ENCODE assay signal across 8 cellular contexts in the genomic region with DNA sequence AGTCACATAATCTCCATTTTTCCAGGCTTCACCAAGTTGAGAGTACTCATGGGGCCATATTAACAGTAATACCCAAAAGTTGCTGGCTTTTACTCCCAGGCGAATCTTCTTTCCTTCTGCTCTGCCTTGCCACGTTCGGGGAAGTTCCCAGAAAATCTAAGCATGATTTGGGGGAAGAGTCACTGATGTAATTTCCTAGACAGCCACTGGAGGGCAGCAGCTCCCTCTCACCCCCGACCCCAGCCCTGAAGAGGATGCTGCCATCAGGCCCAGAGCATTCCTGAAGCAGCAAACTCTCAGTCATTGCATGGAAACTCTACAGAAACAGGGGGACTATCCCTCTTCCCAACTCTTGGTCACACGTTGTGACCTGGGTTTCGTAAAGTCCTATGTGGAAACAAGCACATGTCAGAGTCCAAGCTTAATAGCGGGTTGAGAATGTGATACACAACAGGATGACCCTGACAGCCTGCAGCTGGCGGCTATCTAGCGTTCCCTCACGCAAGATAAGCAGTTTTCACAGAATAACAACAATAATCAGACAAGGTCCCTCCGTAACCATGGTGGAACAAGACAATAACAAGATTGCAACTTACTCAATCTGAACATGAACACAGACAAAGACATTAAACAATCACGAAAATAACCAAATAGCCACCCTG. TPM values are rescaled to one million over a fixed set of nuclear protein-coding genes. Genes with fewer than 3 reads are reported as not detected.
DNase-seq lines count a peak whose midpoint lies in the region; ATAC-seq and TF ChIP-seq lines count a peak whose summit lies in the region.

No MANE protein-coding gene starts in this region.

- H3K4me1 Mint-ChIP-seq in CD4-positive, alpha-beta memory T cell, result peaks cover 0 to 6% (median 1%) of the 10 kb centered on the region in 4 donors
- peaks cover 7% of the 10 kb centered on the region for H3K4me1 Mint-ChIP-seq in activated T-cell treated with anti-CD3 and anti-CD28 coated beads, Interleukin-2, amount 50 U/mL, for 72 hours (ENCODE audit: low read depth)

- H3K27me3 ChIP-seq in CD4-positive, alpha-beta memory T cell (ENCODE audit: insufficient read depth, low read length), result no peaks in the 10 kb centered on the region
- H3K27me3 ChIP-seq in HL-60 (ENCODE audit: insufficient read depth, poor library complexity, severe bottlenecking) (no peaks in the 10 kb centered on the region), neutrophil (no peaks in the 10 kb centered on the region), thoracic aorta (replicated peaks; ENCODE audit: insufficient read depth) (no peaks in the 10 kb centered on the region)

- no peaks in the 10 kb centered on the region for H3K36me3 Mint-ChIP-seq in CD4-positive, alpha-beta memory T cell
- no peaks in the 10 kb centered on the region for H3K36me3 Mint-ChIP-seq in activated T-cell treated with anti-CD3 and anti-CD28 coated beads, Interleukin-2, amount 50 U/mL, for 72 hours (ENCODE audit: insufficient read depth in 2 of 2)

- CTCF ChIA-PET in CD4-positive, alpha-beta memory T cell (lab: Charles Lee; ENCODE audit: partially characterized antibody), result interaction anchor here (0.5 to 2.0 kb wide), 15 partner anchors 8 to 273 kb away, joined by 3 to 9 read pairs (median 3); no protein-coding TSS in a partner anchor

- peaks cover 8 to 14% of the 10 kb centered on the region in 2 donors for H3K27me3 Mint-ChIP-seq in CD4-positive, alpha-beta memory T cell
- peaks cover 19% of the 10 kb centered on the region for H3K27me3 Mint-ChIP-seq in activated T-cell treated with anti-CD3 and anti-CD28 coated beads, Interleukin-2, amount 50 U/mL, for 72 hours (ENCODE audit: low read depth)

- POLR2A ChIA-PET in CD4-positive, alpha-beta memory T cell (lab: Charles Lee; ENCODE audit: partially characterized antibody), result no interaction called here

- H3K27ac Mint-ChIP-seq in CD4-positive, alpha-beta memory T cell, result no peak overlapping the region
- H3K27ac Mint-ChIP-seq in activated T-cell treated with anti-CD3 and anti-CD28 coated beads, Interleukin-2, amount 50 U/mL, for 72 hours, result no peak overlapping the region

- ATAC-seq in activated T-cell treated with anti-CD3 and anti-CD28 coated beads, Interleukin-2, amount 50 U/mL, for 72 hours (replicated peaks in 1 of 2), result peak; percentile 55 to 62
- no peak for ATAC-seq in thoracic aorta (ENCODE audit: insufficient number of reproducible peaks, low FRiP score, low read depth)

- DNase-seq in CD4-positive, alpha-beta memory T cell, result peak; percentile 40 to 51 (median 46)
- DNase-seq in HL-60 (ENCODE audit: low read depth in 1 of 2, low spot score in 1 of 2) (peak; percentile 20 to 53), RKO (ENCODE audit: low spot score) (peak; percentile 65), fibroblast of peridontal ligament (ENCODE audit: extremely low read depth) (peak; percentile 69), thoracic aorta (ENCODE audit: low spot score) (no peak), posterior vena cava (ENCODE audit: low spot score) (no peak)
- peak; percentile 57 to 67 for DNase-seq in activated T-cell treated with anti-CD3 and anti-CD28 coated beads, Interleukin-2, amount 50 U/mL, for 72 hours

- H3K4me3 ChIP-seq in CD4-positive, alpha-beta memory T cell (ENCODE audit: low read length in 2 of 2), result no peak overlapping the region
- no peak overlapping the region for H3K4me3 ChIP-seq in HL-60 (replicated peaks; ENCODE audit: insufficient read depth, low read length)
- H3K4me3 ChIP-seq in neutrophil (ENCODE audit: low read depth in 1 of 2, low read length in 1 of 2), result no peak overlapping the region
- H3K4me3 ChIP-seq in thoracic aorta, result no peak overlapping the region

- no peaks in the 10 kb centered on the region for H3K9me3 Mint-ChIP-seq in CD4-positive, alpha-beta memory T cell
- no peaks in the 10 kb centered on the region for H3K9me3 Mint-ChIP-seq in activated T-cell treated with anti-CD3 and anti-CD28 coated beads, Interleukin-2, amount 50 U/mL, for 72 hours

- H3K27ac ChIP-seq in CD4-positive, alpha-beta memory T cell (ENCODE audit: low read depth, low read length), result no peak overlapping the region
- H3K27ac ChIP-seq in HL-60 (replicated peaks) (no peak overlapping the region), neutrophil (no peak overlapping the region), thoracic aorta (no peak overlapping the region)

- H3K9me3 ChIP-seq in CD4-positive, alpha-beta memory T cell (ENCODE audit: control insufficient read depth in 1 of 2, low read length in 2 of 2), result no peaks in the 10 kb centered on the region
- H3K9me3 ChIP-seq in neutrophil, result no peaks in the 10 kb centered on the region
- H3K9me3 ChIP-seq in thoracic aorta, result no peaks in the 10 kb centered on the region

- no peak overlapping the region for H3K4me3 Mint-ChIP-seq in CD4-positive, alpha-beta memory T cell
- peak overlapping the region; percentile 16 to 23 for H3K4me3 Mint-ChIP-seq in activated T-cell treated with anti-CD3 and anti-CD28 coated beads, Interleukin-2, amount 50 U/mL, for 72 hours

- H3K4me1 ChIP-seq in CD4-positive, alpha-beta memory T cell (ENCODE audit: insufficient read depth, low read length), result no peaks in the 10 kb centered on the region
- H3K4me1 ChIP-seq in neutrophil (ENCODE audit: control insufficient read depth in 1 of 2, insufficient read depth in 1 of 2, low read depth in 1 of 2, low read length in 1 of 2) (peaks cover 0 to 3% of the 10 kb centered on the region in 2 experiments), thoracic aorta (ENCODE audit: control insufficient read depth in 1 of 2, low read depth in 2 of 2) (peaks cover 0 to 7% of the 10 kb centered on the region in 2 donors)

- H3K36me3 ChIP-seq in CD4-positive, alpha-beta memory T cell (ENCODE audit: insufficient read depth, low read length), result no peaks in the 10 kb centered on the region
- H3K36me3 ChIP-seq in neutrophil (no peaks in the 10 kb centered on the region), thoracic aorta (no peaks in the 10 kb centered on the region)

- TF ChIP-seq CTCF in HL-60 (IDR thresholded peaks at IDR 0.05; ENCODE audit: insufficient read depth, low read length) (peak; percentile 59), neutrophil (IDR thresholded peaks at IDR 0.05) (peak; percentile 90), thoracic aorta (IDR thresholded peaks at IDR 0.05) (peak; percentile 90)

- intact Hi-C loops in CD4-positive, alpha-beta memory T cell (cut with micrococcal nuclease), result loop anchor here (1.0 to 5.0 kb wide), 2 partner anchors 210 to 516 kb away; no protein-coding TSS in a partner anchor
- intact Hi-C loops in posterior vena cava (cut with DNase I), result no loop called here

RNA-seq across cellular contexts. Expression of a gene that starts 43.8 kb away (rescaled TPM):
- total RNA-seq in CD4-positive, alpha-beta memory T cell, result 10 to 100 TPM; 25.4 to 29.9 TPM
- 10 to 100 TPM; 19.9 to 27.1 TPM for polyA plus RNA-seq in CD4-positive, alpha-beta memory T cell
- 10 to 100 TPM; 35.9 to 37.5 TPM for total RNA-seq in activated T-cell treated with anti-CD3 and anti-CD28 coated beads, Interleukin-2, amount 50 U/mL, for 72 hours
- total RNA-seq in thoracic aorta (10 to 100 TPM; 31.3 to 33.4 TPM), posterior vena cava (10 to 100 TPM; 24.7 to 26.8 TPM)

Comparison
In these comparisons a context has a peak if more than half of its experiments do, and no peak if none do; other contexts are left out.
1. DNase-seq: peak in CD4-positive, alpha-beta memory T cell (5 of 5), HL-60 (2 of 2), RKO (single experiment), activated T-cell treated with anti-CD3 and anti-CD28 coated beads, Interleukin-2, amount 50 U/mL, for 72 hours (2 of 2) and fibroblast of peridontal ligament (single experiment); none in thoracic aorta (single experiment) and posterior vena cava (single experiment).
2. H3K4me3 Mint-ChIP-seq: peak in activated T-cell treated with anti-CD3 and anti-CD28 coated beads, Interleukin-2, amount 50 U/mL, for 72 hours (2 of 2); none in CD4-positive, alpha-beta memory T cell (0 of 8).
3. Peak in every context shown above with its lines, with median percentiles within 50 percentile points of each other: CTCF ChIP-seq.